ENCODE assay signal across 18 cellular contexts in the genomic region with DNA sequence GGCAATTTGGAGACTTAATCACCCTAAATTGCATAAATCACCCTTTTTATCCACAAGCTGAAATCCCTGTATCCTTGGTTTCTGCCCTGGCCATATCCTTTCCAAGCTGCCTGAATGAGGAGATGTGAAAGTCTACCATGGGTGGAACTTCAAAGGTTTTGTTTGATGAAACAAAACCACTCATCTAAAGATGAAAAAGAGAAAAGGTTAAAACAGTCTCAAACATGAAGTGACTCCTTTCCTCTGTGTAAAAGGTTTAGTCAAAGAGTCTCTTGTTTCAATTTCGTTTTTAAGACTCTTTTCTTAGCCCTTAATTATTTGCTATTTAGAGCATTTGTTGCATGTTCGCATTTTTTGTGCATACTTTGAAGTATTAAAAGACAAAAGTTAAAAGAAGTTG. TPM values are rescaled to one million over a fixed set of nuclear protein-coding genes. Genes with fewer than 3 reads are reported as not detected.
A peak's percentile ranks its signal among the peaks of the same experiment; 100 is the strongest.
DNase-seq lines count a peak whose midpoint lies in the region; ATAC-seq, FAIRE-seq and TF ChIP-seq lines count a peak whose summit lies in the region.
"Had no signal": no experiment of that assay in that cellular context is flagged by ENCODE, and none has a peak within 500 bp of the region (broad histone marks: within the 10 kb centered on the region; RNA-seq: fewer than 3 reads in every experiment).

No MANE protein-coding gene starts in this region.

- H3K27me3 Mint-ChIP-seq in T-helper 2 cell treated with Interferon-gamma antibody and Interleukin-4, amounts not matched to agents 5 μg/mL and 100 μg/mL, for 36 hours (ENCODE audit: low read depth), result no peaks in the 10 kb centered on the region

- no peak for DNase-seq in GM12891 (ENCODE audit: insufficient read length, low spot score)
- DNase-seq in T-helper 2 cell treated with Interferon-gamma antibody and Interleukin-4, amounts not matched to agents 5 μg/mL and 100 μg/mL, for 36 hours (ENCODE audit: low spot score), result no peak
- DNase-seq in posterior cingulate gyrus, result no peak
- DNase-seq in trophoblast cell, result no peak
- no peak for DNase-seq in NCI-H1092 (lab: John Stamatoyannopoulos, UW)
- DNase-seq: BE2C; DMS153; effector memory CD8-positive, alpha-beta T cell; naive B cell; NCI-H226; Right ventricle myocardium superior; stimulated activated CD4-positive, alpha-beta T cell treated with anti-CD3 and anti-CD28 coated beads, Interleukin-4, amount 100 ng/mL, for 1 hour had no signal

- H4K8ac ChIP-seq in trophoblast cell (ENCODE audit: low read depth, low read length), result no peak overlapping the region

- no peaks in the 10 kb centered on the region for H3K27me3 ChIP-seq in trophoblast cell (ENCODE audit: insufficient read depth, low read length)

- H2BK5ac ChIP-seq in trophoblast cell (ENCODE audit: low read depth, low read length, poor library complexity), result no peak overlapping the region

- FAIRE-seq in GM12891 (lab: Jason Lieb, UNC), result peak; percentile 52
- FAIRE-seq: islet of Langerhans had no signal

- no peak overlapping the region for H3K23ac ChIP-seq in trophoblast cell (ENCODE audit: low read length)

- H2AK5ac ChIP-seq in trophoblast cell (ENCODE audit: low read length), result no peak overlapping the region

- no peak overlapping the region for H3K4me3 ChIP-seq in trophoblast cell (ENCODE audit: low read depth, low read length)
- H3K4me3 ChIP-seq: thoracic aorta had no signal

- H3K9me3 Mint-ChIP-seq in T-helper 2 cell treated with Interferon-gamma antibody and Interleukin-4, amounts not matched to agents 5 μg/mL and 100 μg/mL, for 36 hours, result no peaks in the 10 kb centered on the region
- H3K9me3 Mint-ChIP-seq: effector memory CD8-positive, alpha-beta T cell; naive B cell; WTC11 had no signal

- no peak overlapping the region for H3K18ac ChIP-seq in trophoblast cell (ENCODE audit: low read length)

- H3K36me3 Mint-ChIP-seq in T-helper 2 cell treated with Interferon-gamma antibody and Interleukin-4, amounts not matched to agents 5 μg/mL and 100 μg/mL, for 36 hours (ENCODE audit: low read depth), result no peaks in the 10 kb centered on the region
- H3K36me3 Mint-ChIP-seq: WTC11 had no signal

- no peak overlapping the region for H4K91ac ChIP-seq in trophoblast cell (ENCODE audit: low read depth, low read length)

- H3K4me2 ChIP-seq in trophoblast cell (ENCODE audit: low read length), result no peak overlapping the region

- H2AFZ ChIP-seq in trophoblast cell (ENCODE audit: insufficient read depth, low read length, poor library complexity), result no peak overlapping the region
- H2AFZ ChIP-seq: parathyroid adenoma had no signal

- H3K79me2 ChIP-seq in trophoblast cell (ENCODE audit: control insufficient read depth, insufficient read depth, low read length, poor library complexity), result no peaks in the 10 kb centered on the region
- H3K79me2 ChIP-seq: parathyroid adenoma had no signal

- no peaks in the 10 kb centered on the region for H3K4me1 ChIP-seq in trophoblast cell (ENCODE audit: control insufficient read depth in 1 of 2, insufficient read depth in 2 of 2, low read length in 2 of 2)
- H3K4me1 ChIP-seq: BE2C, parathyroid adenoma had no signal

- H3K27ac Mint-ChIP-seq in T-helper 2 cell treated with Interferon-gamma antibody and Interleukin-4, amounts not matched to agents 5 μg/mL and 100 μg/mL, for 36 hours, result no peak overlapping the region
- H3K27ac Mint-ChIP-seq: effector memory CD8-positive, alpha-beta T cell; naive B cell; WTC11 had no signal

- no peak overlapping the region for H3K9ac ChIP-seq in trophoblast cell (ENCODE audit: low read length)
- H3K9ac ChIP-seq: parathyroid adenoma had no signal

- peaks cover 21% of the 10 kb centered on the region for H3K4me1 Mint-ChIP-seq in T-helper 2 cell treated with Interferon-gamma antibody and Interleukin-4, amounts not matched to agents 5 μg/mL and 100 μg/mL, for 36 hours (ENCODE audit: low read depth)
- H3K4me1 Mint-ChIP-seq: naive B cell had no signal

- H3K14ac ChIP-seq in trophoblast cell (ENCODE audit: low read length), result no peak overlapping the region

- H2BK120ac ChIP-seq in trophoblast cell (ENCODE audit: insufficient read depth, low read length, poor library complexity), result no peak overlapping the region

- no peak for TF ChIP-seq POLR2A in GM12891 (IDR thresholded peaks at IDR 0.05; ENCODE audit: low read depth, low read length)

- no peaks in the 10 kb centered on the region for H3K36me3 ChIP-seq in trophoblast cell (ENCODE audit: control insufficient read depth in 1 of 2, insufficient read depth in 2 of 2, low read length in 2 of 2)
- H3K36me3 ChIP-seq: BE2C, thoracic aorta had no signal

- no peaks in the 10 kb centered on the region for H3K79me1 ChIP-seq in trophoblast cell (ENCODE audit: low read length)

- WGBS in trophoblast cell (ENCODE audit: extremely low coverage, insufficient coverage, insufficient read length), result no CpG with 5 or more reads among the region's 2 CpGs

- H3K4me3 Mint-ChIP-seq in T-helper 2 cell treated with Interferon-gamma antibody and Interleukin-4, amounts not matched to agents 5 μg/mL and 100 μg/mL, for 36 hours, result peak overlapping the region; percentile 44
- H3K4me3 Mint-ChIP-seq: effector memory CD8-positive, alpha-beta T cell; naive B cell; WTC11 had no signal

- intact Hi-C loops in posterior cingulate gyrus (cut with DNase I), result no loop called here

- no peaks in the 10 kb centered on the region for H3K9me3 ChIP-seq in trophoblast cell (ENCODE audit: insufficient read depth, low read depth, low read length)
- H3K9me3 ChIP-seq: BE2C, thoracic aorta had no signal

- H2BK12ac ChIP-seq in trophoblast cell (ENCODE audit: low read length), result no peak overlapping the region

- H3K4ac ChIP-seq in trophoblast cell (ENCODE audit: low read depth, low read length), result no peak overlapping the region

- H4K12ac ChIP-seq in trophoblast cell (ENCODE audit: low read depth, low read length), result no peak overlapping the region

- no peak overlapping the region for H3K27ac ChIP-seq in trophoblast cell (ENCODE audit: low read depth, low read length)
- H3K27ac ChIP-seq: parathyroid adenoma, thoracic aorta had no signal

- ATAC-seq in GM18868 (IDR thresholded peaks at IDR 0.05; ENCODE audit: unreplicated experiment) (peak; percentile 62), HG02798 (IDR thresholded peaks at IDR 0.05; ENCODE audit: poor library complexity, unreplicated experiment) (peak; percentile 58)
- ATAC-seq: effector memory CD8-positive, alpha-beta T cell; WTC11 had no signal

TF ChIP-seq in GM12891, 5 proteins besides CTCF, POLR2A, EP300 and RAD21:
- no peak for TF ChIP-seq PAX5 (IDR thresholded peaks at IDR 0.05; ENCODE audit: insufficient read depth, low read length, severe bottlenecking)
- TF ChIP-seq POLR2AphosphoS5 (IDR thresholded peaks at IDR 0.05; ENCODE audit: low read depth, low read length), result no peak
- no peak for TF ChIP-seq TAF1 (IDR thresholded peaks at IDR 0.05; ENCODE audit: low read depth, low read length)
- no peak for TF ChIP-seq SPI1 (IDR thresholded peaks at IDR 0.05; ENCODE audit: low read depth, low read length)
- TF ChIP-seq POU2F2 (IDR thresholded peaks at IDR 0.05; ENCODE audit: low read depth, low read length), result no peak
TF ChIP-seq in GM12891: peak in this region for 0.

RNA-seq across cellular contexts. Expression of a gene that starts 11.2 kb away (rescaled TPM):
- polyA plus RNA-seq in GM12891 (2012; ENCODE audit: low read depth, missing spikeins), result not detected
- polyA plus RNA-seq in trophoblast cell (2013), result 0.01 and 0.04 TPM in 2 replicates

RNA-seq across cellular contexts. Expression of a gene that starts 34.6 kb away (rescaled TPM):
- polyA plus RNA-seq in GM12891 (2012; ENCODE audit: low read depth, missing spikeins), result 5.8 TPM
- polyA plus RNA-seq in trophoblast cell (2013), result 9.3 and 9.9 TPM in 2 replicates

RNA-seq across cellular contexts. Expression of a gene that starts 37.1 kb away (rescaled TPM):
- not detected for polyA plus RNA-seq in GM12891 (2012; ENCODE audit: low read depth, missing spikeins)
- polyA plus RNA-seq in trophoblast cell (2013), result not detected in 2 replicates
